In genomic region chr16:79401782-79402181, GRCh38 we compare ENCODE assay signal across 32 cellular contexts.
"Had no signal": no experiment of that assay in that cellular context is flagged by ENCODE, and none has a peak within 500 bp of the region (broad histone marks: within the 10 kb centered on the region; RNA-seq: fewer than 3 reads in every experiment).

No MANE protein-coding gene starts in this region.

- H3K27ac Mint-ChIP-seq: activated B cell treated with CpG ODN at 0.5 μM for 24 hours; activated CD4-positive, alpha-beta memory T cell treated with anti-CD3 and anti-CD28 coated beads for 36 hours; activated naive CD4-positive, alpha-beta T cell treated with anti-CD3 and anti-CD28 coated beads, Interleukin-2, amount 10 ng/mL, durations not matched to agents 7 days and 5 days; activated naive CD8-positive, alpha-beta T cell; activated naive CD8-positive, alpha-beta T cell treated with anti-CD3 and anti-CD28 coated beads, Interleukin-2, amount 50 U/mL, for 24 hours; activated T-helper 1 cell treated with anti-CD3 and anti-CD28 coated beads, Interleukin-12 subunit alpha, Interleukin-12 subunit beta, Interleukin-2, Interleukin-4 antibody, amounts not matched to agents 30 ng/mL and 10 ng/mL and 1 ng/mL, durations not matched to agents 14 hours and 24 hours and 36 hours; brain had no signal

- DNase-seq: activated B cell treated with CpG ODN at 0.5 μM for 24 hours; activated CD4-positive, alpha-beta memory T cell treated with anti-CD3 and anti-CD28 coated beads for 36 hours; activated CD4-positive, alpha-beta T cell treated with anti-CD3 and anti-CD28 coated beads for 4 hours; activated CD4-positive, alpha-beta T cell treated with anti-CD3 and anti-CD28 coated beads, Interleukin-2, amount 50 U/mL, for 1 hour; activated CD4-positive, CD25-positive, alpha-beta regulatory T cell treated with anti-CD3 and anti-CD28 coated beads, Interleukin-2, amount 50 U/mL, for 72 hours; activated CD8-positive, alpha-beta memory T cell treated with anti-CD3 and anti-CD28 coated beads, Interleukin-2, amount 50 U/mL, for 4 hours; activated effector memory CD4-positive, alpha-beta T cell treated with Interleukin-2 at 50 U/mL for 16 hours; activated naive CD4-positive, alpha-beta T cell treated with anti-CD3 and anti-CD28 coated beads, Interleukin-2, amount 10 ng/mL, durations not matched to agents 7 days and 5 days; activated naive CD8-positive, alpha-beta T cell treated with anti-CD3 and anti-CD28 coated beads, Interleukin-2, amount 50 U/mL, for 24 hours; activated T-cell treated with anti-CD3 and anti-CD28 coated beads for 4 hours; activated T-cell treated with anti-CD3 and anti-CD28 coated beads, Interleukin-2, amount 50 U/mL, for 4 hours; anterior cingulate cortex; NCI-H1105; NCI-H1436; NCI-H1694; NCI-H1930; NCI-H2081 treated with DMSO at 0.1 percent for 48 hours; NCI-H345; NCI-H524 treated with DMSO at 0.1 percent for 48 hours; NCI-H748 treated with DMSO at 0.1 percent for 48 hours; NK-92 treated with Interleukin-12 subunit alpha and Interleukin-12 subunit beta, amount 100 ng/mL, for 24 hours; Right ventricle myocardium superior; SW 1271; T-helper 1 cell; T-helper 2 cell; T-helper 9 cell had no signal

- H2AFZ ChIP-seq: PC-9 had no signal

- ATAC-seq: activated naive CD8-positive, alpha-beta T cell treated with anti-CD3 and anti-CD28 coated beads, Interleukin-2, amount 50 U/mL, for 24 hours; activated T-cell treated with anti-CD3 and anti-CD28 coated beads, Interleukin-2, amount 50 U/mL, for 4 hours had no signal

- H3K9me3 Mint-ChIP-seq: activated B cell treated with CpG ODN at 0.5 μM for 24 hours; activated naive CD8-positive, alpha-beta T cell treated with anti-CD3 and anti-CD28 coated beads, Interleukin-2, amount 50 U/mL, for 24 hours; activated T-cell treated with anti-CD3 and anti-CD28 coated beads, Interleukin-2, amount 50 U/mL, for 4 hours; activated T-helper 1 cell treated with anti-CD3 and anti-CD28 coated beads, Interleukin-12 subunit alpha, Interleukin-12 subunit beta, Interleukin-2, Interleukin-4 antibody, amounts not matched to agents 30 ng/mL and 10 ng/mL and 1 ng/mL, durations not matched to agents 14 hours and 24 hours and 36 hours had no signal

- H3K36me3 Mint-ChIP-seq: activated CD4-positive, alpha-beta memory T cell treated with anti-CD3 and anti-CD28 coated beads for 36 hours; activated naive CD4-positive, alpha-beta T cell treated with anti-CD3 and anti-CD28 coated beads, Interleukin-2, amount 10 ng/mL, durations not matched to agents 7 days and 5 days; activated naive CD8-positive, alpha-beta T cell; brain had no signal

- H3K9ac ChIP-seq: KMS-11 had no signal

- H3K4me3 ChIP-seq: PC-9 had no signal

- H3K4me1 Mint-ChIP-seq: activated B cell treated with CpG ODN at 0.5 μM for 24 hours; activated naive CD4-positive, alpha-beta T cell treated with anti-CD3 and anti-CD28 coated beads, Interleukin-2, amount 10 ng/mL, durations not matched to agents 7 days and 5 days; activated naive CD8-positive, alpha-beta T cell treated with anti-CD3 and anti-CD28 coated beads, Interleukin-2, amount 50 U/mL, for 24 hours had no signal

- H3K27ac ChIP-seq: KMS-11, PC-9, VCaP had no signal

- H3K4me2 ChIP-seq: KMS-11, PC-9 had no signal

- H3K4me3 Mint-ChIP-seq: activated B cell treated with CpG ODN at 0.5 μM for 24 hours; activated CD4-positive, alpha-beta memory T cell treated with anti-CD3 and anti-CD28 coated beads for 36 hours; activated naive CD4-positive, alpha-beta T cell treated with anti-CD3 and anti-CD28 coated beads, Interleukin-2, amount 10 ng/mL, durations not matched to agents 7 days and 5 days; activated naive CD8-positive, alpha-beta T cell; activated naive CD8-positive, alpha-beta T cell treated with anti-CD3 and anti-CD28 coated beads, Interleukin-2, amount 50 U/mL, for 24 hours; activated T-cell treated with anti-CD3 and anti-CD28 coated beads, Interleukin-2, amount 50 U/mL, for 4 hours; activated T-helper 1 cell treated with anti-CD3 and anti-CD28 coated beads, Interleukin-12 subunit alpha, Interleukin-12 subunit beta, Interleukin-2, Interleukin-4 antibody, amounts not matched to agents 30 ng/mL and 10 ng/mL and 1 ng/mL, durations not matched to agents 14 hours and 24 hours and 36 hours; brain had no signal
